Comparison of ENCODE assay signal across 8 cellular contexts in genomic region chr12:53624956-53625355, GRCh38. TPM values are rescaled to one million over a fixed set of nuclear protein-coding genes. Genes with fewer than 3 reads are reported as not detected.
A peak's percentile ranks its signal among the peaks of the same experiment; 100 is the strongest.
DNase-seq lines count a peak whose midpoint lies in the region; TF ChIP-seq lines count a peak whose summit lies in the region.

No MANE protein-coding gene starts in this region.

- H3K27ac ChIP-seq in BLaER1 treated with 17β-estradiol and CSF1 and Interleukin-3, amounts not matched to agents 10 nM and 100 nM: peak overlapping the region; percentile 88 to 99 (median 95); a peak in 21 of 22 replicates
- peak overlapping the region; percentile 16 to 100 (median 97) for H3K27ac ChIP-seq in dorsolateral prefrontal cortex

- H3K9me3 ChIP-seq in BLaER1 treated with 17β-estradiol and CSF1 and Interleukin-3, amounts not matched to agents 10 nM and 100 nM (replicated peaks in 1 of 11): peaks cover 0 to 4% (median 0%) of the 10 kb centered on the region in 11 experiments; a peak in 1 of 22 replicates

- H3K27me3 ChIP-seq in BLaER1 treated with 17β-estradiol and CSF1 and Interleukin-3, amounts not matched to agents 10 nM and 100 nM: no peaks in the 10 kb centered on the region
- no peaks in the 10 kb centered on the region for H3K27me3 ChIP-seq in dorsolateral prefrontal cortex

- peaks cover 40 to 58% (median 45%) of the 10 kb centered on the region in 10 experiments for H3K4me1 ChIP-seq in BLaER1 treated with 17β-estradiol and CSF1 and Interleukin-3, amounts not matched to agents 10 nM and 100 nM

- H3K4me3 ChIP-seq in BLaER1 treated with 17β-estradiol and CSF1 and Interleukin-3, amounts not matched to agents 10 nM and 100 nM: peak overlapping the region; percentile 66 to 82 (median 78)
- peak overlapping the region; percentile 62 to 94 (median 77) for H3K4me3 ChIP-seq in dorsolateral prefrontal cortex

- peak overlapping the region; percentile 84 to 99 (median 95) for H3K4me2 ChIP-seq in BLaER1 treated with 17β-estradiol and CSF1 and Interleukin-3, amounts not matched to agents 10 nM and 100 nM

- H3K4me3 Mint-ChIP-seq in nephron progenitor cell: peak overlapping the region; percentile 96

- DNase-seq in NAMALWA (ENCODE audit: low spot score) (peak; percentile 20), dorsolateral prefrontal cortex (no peak), nephron progenitor cell (no peak), NCI-H1092 treated with DMSO at 0.1 percent for 48 hours (lab: John Stamatoyannopoulos, UW) (no peak), NK-92 (lab: John Stamatoyannopoulos, UW; ENCODE audit: unreplicated experiment) (no peak), NCI-H524 (lab: John Stamatoyannopoulos, UW) (no peak)
- DNase-seq in activated CD8-positive, alpha-beta memory T cell treated with anti-CD3 and anti-CD28 coated beads, Interleukin-2, amount 50 U/mL, for 4 hours: no peak

- H3K27me3 Mint-ChIP-seq in nephron progenitor cell (ENCODE audit: low read depth, poor library complexity): peaks cover 4% of the 10 kb centered on the region

- peaks cover 15% of the 10 kb centered on the region for H3K36me3 Mint-ChIP-seq in nephron progenitor cell (ENCODE audit: low read depth)

- H3K4me1 Mint-ChIP-seq in nephron progenitor cell: peaks cover 51% of the 10 kb centered on the region

- TF ChIP-seq CTCF in dorsolateral prefrontal cortex (IDR thresholded peaks at IDR 0.05 in 54 of 56, conservative IDR thresholded peaks at IDR 0.05 in 2 of 56; ENCODE audit: low read depth in 1 of 56, partially characterized antibody in 56 of 56) (no peak), nephron progenitor cell (IDR thresholded peaks at IDR 0.05) (no peak)

- no peak overlapping the region for H3K27ac Mint-ChIP-seq in nephron progenitor cell

- peak overlapping the region; percentile 89 to 98 (median 95) for H3K9ac ChIP-seq in BLaER1 treated with 17β-estradiol and CSF1 and Interleukin-3, amounts not matched to agents 10 nM and 100 nM

- intact Hi-C loops in dorsolateral prefrontal cortex (cut with DNase I): no loop called here

- no peaks in the 10 kb centered on the region for H3K9me3 Mint-ChIP-seq in nephron progenitor cell

- peaks cover 0 to 15% (median 0%) of the 10 kb centered on the region in 11 experiments; a peak in 5 of 22 replicates for H4K20me1 ChIP-seq in BLaER1 treated with 17β-estradiol and CSF1 and Interleukin-3, amounts not matched to agents 10 nM and 100 nM

- H3K36me3 ChIP-seq in BLaER1 treated with 17β-estradiol and CSF1 and Interleukin-3, amounts not matched to agents 10 nM and 100 nM: peaks cover 0 to 23% (median 7%) of the 10 kb centered on the region in 11 experiments; a peak in 9 of 22 replicates

RNA-seq across cellular contexts. Expression of gene ATF7, which starts 1.2 kb away (rescaled TPM):
- total RNA-seq in dorsolateral prefrontal cortex: 10 to 100 TPM; 24.9 to 81.0 (median 39.7) TPM

RNA-seq across cellular contexts. Expression of gene ATP5MC2, which starts 50.9 kb away (rescaled TPM):
- total RNA-seq in dorsolateral prefrontal cortex: 100 to 1,000 TPM; 147 to 261 (median 203) TPM
